In genomic region chr3:158539414-158540014, GRCh38 we compare ENCODE assay signal across 8 cellular contexts. TPM values are rescaled to one million over a fixed set of nuclear protein-coding genes. Genes with fewer than 3 reads are reported as not detected.
DNase-seq lines count a peak whose midpoint lies in the region; ATAC-seq, FAIRE-seq and TF ChIP-seq lines count a peak whose summit lies in the region.

No MANE protein-coding gene starts in this region.

- 64% methylated on average over 3 of the region's 3 CpGs for WGBS in HepG2 (ENCODE audit: low lambda C conversion rate)

- H3K27me3 ChIP-seq in brain microvascular endothelial cell (replicated peaks), result no peaks in the 10 kb centered on the region
- H3K27me3 ChIP-seq in HepG2 (ENCODE audit: control insufficient read depth in 1 of 2, insufficient read depth in 2 of 2, low read length in 2 of 2), result no peaks in the 10 kb centered on the region

- H4K20me1 ChIP-seq in HepG2 (ENCODE audit: insufficient read depth, low read length), result no peaks in the 10 kb centered on the region

- no TSS peak for BruUV-seq in HepG2 (replicated peaks; lab: Mats Ljungman, UMichigan)

- H3K9ac ChIP-seq in HepG2 (ENCODE audit: insufficient read depth, low read depth, low read length), result no peak overlapping the region

- TF ChIP-seq POLR2A in NB4 (IDR thresholded peaks at IDR 0.05; ENCODE audit: extremely low read depth, insufficient read length) (no peak), HepG2 (IDR thresholded peaks at IDR 0.05; ENCODE audit: insufficient read depth in 1 of 2, low read depth in 2 of 2, low read length in 2 of 2) (no peak)

- CTCF ChIA-PET in HepG2 (lab: Yijun Ruan, JAX; ENCODE audit: low intra/inter-chr PET ratio, low total read pairs), result interaction anchor here (1.9 to 2.0 kb wide), 2 partner anchors 105 to 251 kb away, joined by 5 to 13 read pairs; partner anchors contain the start of gene GFM1

- H3K27ac ChIP-seq in brain microvascular endothelial cell (no peak overlapping the region), HepG2 (ENCODE audit: extremely low read length, insufficient read depth, low read length) (no peak overlapping the region)

- peak overlapping the region; percentile 58 for H2AFZ ChIP-seq in HepG2 (ENCODE audit: low read length)

- no peak for FAIRE-seq in HepG2 (lab: Jason Lieb, UNC)

- H3K4me1 ChIP-seq in HepG2 (ENCODE audit: insufficient read depth, low read length), result no peaks in the 10 kb centered on the region

- no peaks in the 10 kb centered on the region for H3K79me2 ChIP-seq in HepG2 (ENCODE audit: insufficient read depth, low read length)

- in situ Hi-C loops in brain microvascular endothelial cell (cut with HindIII; ENCODE audit: low pct_ligation_motif_present, low sequenced_read_pairs) (no loop called here), HepG2 (cut with HindIII; ENCODE audit: extremely low pct_ligation_motif_present, low pct_unique_long_range_greater_than_20kb) (loop anchor here (5.0 to 25.0 kb wide), 4 partner anchors 103 to 927 kb away; partner anchors contain the start of gene GFM1)

- TF ChIP-seq CTCF in NB4 (IDR thresholded peaks at IDR 0.05; ENCODE audit: low read depth, low read length) (peak; percentile 39), brain microvascular endothelial cell (IDR thresholded peaks at IDR 0.05; ENCODE audit: low read depth, low read length, missing control alignments) (peak; percentile 51), HepG2 (CRISPR knock-in tag; IDR thresholded peaks at IDR 0.05) (peak; percentile 62)

- ATAC-seq in GM21381 (IDR thresholded peaks at IDR 0.05; ENCODE audit: unreplicated experiment) (peak; percentile 63), HepG2 (peak; percentile 66), GM21423 (IDR thresholded peaks at IDR 0.05; ENCODE audit: unreplicated experiment) (no peak)

- H3K36me3 ChIP-seq in brain microvascular endothelial cell (replicated peaks), result no peaks in the 10 kb centered on the region
- H3K36me3 ChIP-seq in HepG2 (replicated peaks in 1 of 2; ENCODE audit: control insufficient read depth in 1 of 2, insufficient read depth in 2 of 2, low read length in 2 of 2), result no peaks in the 10 kb centered on the region

- peak; percentile 21; the same call in 1 of the 2 replicates for TF ChIP-seq RAD21 in HepG2 (CRISPR knock-in tag; IDR thresholded peaks at IDR 0.05)

- no peak for TF ChIP-seq EP300 in HepG2 (IDR thresholded peaks at IDR 0.05; ENCODE audit: low read depth in 2 of 2, low read length in 2 of 2)
- no peak for TF ChIP-seq EP300 in HepG2 (CRISPR knock-in tag; IDR thresholded peaks at IDR 0.05; ENCODE audit: borderline replicate concordance)

- POLR2A ChIA-PET in HepG2 (lab: Yijun Ruan, JAX), result no interaction called here

- H3K4me2 ChIP-seq in HepG2 (ENCODE audit: low read depth, low read length), result no peak overlapping the region

- H3K9me3 ChIP-seq in HepG2 (ENCODE audit: low read length), result no peaks in the 10 kb centered on the region

- no peak overlapping the region for H3K4me3 ChIP-seq in NB4 (ENCODE audit: low read depth, low read length)
- no peak overlapping the region for H3K4me3 ChIP-seq in brain microvascular endothelial cell (ENCODE audit: low read depth, low read length)
- H3K4me3 ChIP-seq in HepG2 (replicated peaks in 1 of 3; ENCODE audit: insufficient read depth in 1 of 3, low read depth in 2 of 3, low read length in 3 of 3), result no peak overlapping the region

- DNase-seq in COLO668 (lab: John Stamatoyannopoulos, UW; ENCODE audit: unreplicated experiment) (peak; percentile 20), NB4 (ENCODE audit: low read depth) (peak; percentile 61), SKM-1 treated with dmso at 0.1 percent for 144 hours (lab: John Stamatoyannopoulos, UW; ENCODE audit: unreplicated experiment) (peak; percentile 37), brain microvascular endothelial cell (peak; percentile 45), HepG2 (ENCODE audit: low spot score) (peak; percentile 46), stromal cell of bone marrow (ENCODE audit: low read depth) (peak; percentile 21)

- intact Hi-C loops in HepG2 (cut with micrococcal nuclease; ENCODE audit: unreplicated experiment), result loop anchor here (1.0 to 5.0 kb wide), 2 partner anchors 103 to 252 kb away; partner anchors contain the start of gene GFM1

TF ChIP-seq in HepG2, 621 proteins besides CTCF, POLR2A, EP300 and RAD21:
- no peak for TF ChIP-seq ZKSCAN1 (IDR thresholded peaks at IDR 0.05; ENCODE audit: low read length)
- TF ChIP-seq STAG1 (CRISPR knock-in tag; IDR thresholded peaks at IDR 0.05), result peak; percentile 49
- no peak for TF ChIP-seq GABPA (IDR thresholded peaks at IDR 0.05; ENCODE audit: low read depth, low read length)
- TF ChIP-seq GABPA (CRISPR knock-in tag; IDR thresholded peaks at IDR 0.05; ENCODE audit: low read depth), result peak; percentile 29; the same call in 1 of the 2 replicates
- 0 out of 2 replicates have a peak, but pooled peaks have one; percentile 34 for TF ChIP-seq NR2C2 (CRISPR knock-in tag; IDR thresholded peaks at IDR 0.05; ENCODE audit: borderline replicate concordance)
- peak; percentile 66 for TF ChIP-seq YY1 (IDR thresholded peaks at IDR 0.05; ENCODE audit: insufficient read depth, insufficient replicate concordance, low read depth, low read length)
- 0 out of 2 replicates have a peak, but pooled peaks have one; percentile 31 for TF ChIP-seq ARID3A (IDR thresholded peaks at IDR 0.05; ENCODE audit: low read depth, low read length)
- no peak for TF ChIP-seq HNRNPL (IDR thresholded peaks at IDR 0.05; ENCODE audit: low read depth, low read length)

RNA-seq across cellular contexts. Expression of gene MLF1, which starts 31.5 kb away (rescaled TPM):
- total RNA-seq in HepG2 (2016; rRNA removed; fragmentation: Illumina TruSeq; extraction: Trizol), result 1.0 and 1.9 TPM in 2 replicates
- 0.35 and 1.4 TPM in 2 replicates for total RNA-seq in HepG2 (2016; cell fraction: cytosol; rRNA removed; fragmentation: Illumina TruSeq; extraction: Trizol; ENCODE audit: low read depth)
- 0.67 and 1.4 TPM in 2 replicates for total RNA-seq in HepG2 (2016; cell fraction: insoluble cytoplasmic fraction; rRNA removed; fragmentation: Illumina TruSeq; extraction: Trizol)
- 0.87 and 0.93 TPM in 2 replicates for total RNA-seq in HepG2 (2016; cell fraction: membrane; rRNA removed; fragmentation: Illumina TruSeq; extraction: Trizol)
- total RNA-seq in HepG2 (2016; cell fraction: nucleus; rRNA removed; fragmentation: Illumina TruSeq; extraction: Trizol), result 0.37 TPM in 1 of 2 replicates, not detected in the other
- 0.88 and 1.1 TPM in 2 replicates for polyA plus RNA-seq in HepG2 (2011; rRNA removed)
- 0.52 and 1.1 TPM in 2 replicates for polyA plus RNA-seq in HepG2 (2011; cell fraction: cytosol; rRNA removed)
- 0.12 and 0.19 TPM in 2 replicates for polyA plus RNA-seq in HepG2 (2011; cell fraction: nucleus; rRNA removed)
- 1.4 and 2.1 TPM in 2 replicates for polyA plus RNA-seq in HepG2 (2012)
- polyA plus RNA-seq in HepG2 (2016; cell fraction: cytosol; fragmentation: Illumina TruSeq; extraction: Trizol; ENCODE audit: low read depth), result 0.51 and 1.2 TPM in 2 replicates
- 0.94 and 0.97 TPM in 2 replicates for polyA plus RNA-seq in HepG2 (2016; cell fraction: insoluble cytoplasmic fraction; fragmentation: Illumina TruSeq; extraction: Trizol; ENCODE audit: low read depth)
- 0.83 and 1.2 TPM in 2 replicates for polyA plus RNA-seq in HepG2 (2016; cell fraction: membrane; fragmentation: Illumina TruSeq; extraction: Trizol; ENCODE audit: low read depth)
- polyA plus RNA-seq in HepG2 (2016; cell fraction: nucleus; fragmentation: Illumina TruSeq; extraction: Trizol; ENCODE audit: insufficient read depth, low read depth), result 0.67 TPM in 1 of 2 replicates, not detected in the other
- 1.2 TPM in 1 of 2 replicates, not detected in the other for polyA minus RNA-seq in HepG2 (2011; rRNA and poly(A)+ RNA removed; ENCODE audit: low replicate concordance)
- polyA minus RNA-seq in HepG2 (2011; cell fraction: cytosol; rRNA and poly(A)+ RNA removed), result 0.89 TPM in 1 of 2 replicates, not detected in the other
- 0.50 TPM in 1 of 2 replicates, not detected in the other for polyA minus RNA-seq in HepG2 (2011; cell fraction: nucleus; rRNA and poly(A)+ RNA removed)
